9 cellular contexts compared by ENCODE assay signal in the genomic region with DNA sequence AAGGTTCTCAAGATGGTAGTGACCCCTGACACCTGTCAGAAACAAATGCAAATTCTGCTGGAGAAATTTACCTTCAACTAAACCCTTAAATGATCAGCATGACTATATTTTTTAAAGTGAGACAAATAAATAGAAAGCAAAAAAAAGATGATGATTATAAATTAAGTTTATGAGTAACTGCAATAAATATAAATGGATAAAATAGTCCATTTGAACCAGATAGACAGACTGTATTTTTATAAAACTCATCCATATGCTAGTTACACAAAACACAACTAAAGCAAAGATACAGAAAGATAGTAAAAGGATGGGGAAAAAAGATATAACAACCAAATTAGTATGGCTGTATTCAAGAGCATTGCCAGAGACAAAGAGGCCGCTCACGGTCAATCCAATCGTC. TPM values are rescaled to one million over a fixed set of nuclear protein-coding genes. Genes with fewer than 3 reads are reported as not detected.
"Had no signal": no experiment of that assay in that cellular context is flagged by ENCODE, and none has a peak within 500 bp of the region (broad histone marks: within the 10 kb centered on the region; RNA-seq: fewer than 3 reads in every experiment).

No MANE protein-coding gene starts in this region.

- H3K4me3 ChIP-seq: GM12878 had no signal

- ATAC-seq: GM12878 had no signal

- FAIRE-seq: G401.6, GM12878, GM12891, GM12892, GM18507, GM19239 had no signal

- DNase-seq: GDM1, GF-D8 had no signal

RNA-seq across cellular contexts. Expression of gene TMEM176A, which starts 5.9 kb away (rescaled TPM):
- total RNA-seq: G401, GM12878 had no signal
- polyA plus RNA-seq: GM12878 had no signal

RNA-seq across cellular contexts. Expression of gene AOC1, which starts 45.9 kb away (rescaled TPM):
- total RNA-seq: GM12878 had no signal
